ENCODE assay signal across 19 cellular contexts in the genomic region with DNA sequence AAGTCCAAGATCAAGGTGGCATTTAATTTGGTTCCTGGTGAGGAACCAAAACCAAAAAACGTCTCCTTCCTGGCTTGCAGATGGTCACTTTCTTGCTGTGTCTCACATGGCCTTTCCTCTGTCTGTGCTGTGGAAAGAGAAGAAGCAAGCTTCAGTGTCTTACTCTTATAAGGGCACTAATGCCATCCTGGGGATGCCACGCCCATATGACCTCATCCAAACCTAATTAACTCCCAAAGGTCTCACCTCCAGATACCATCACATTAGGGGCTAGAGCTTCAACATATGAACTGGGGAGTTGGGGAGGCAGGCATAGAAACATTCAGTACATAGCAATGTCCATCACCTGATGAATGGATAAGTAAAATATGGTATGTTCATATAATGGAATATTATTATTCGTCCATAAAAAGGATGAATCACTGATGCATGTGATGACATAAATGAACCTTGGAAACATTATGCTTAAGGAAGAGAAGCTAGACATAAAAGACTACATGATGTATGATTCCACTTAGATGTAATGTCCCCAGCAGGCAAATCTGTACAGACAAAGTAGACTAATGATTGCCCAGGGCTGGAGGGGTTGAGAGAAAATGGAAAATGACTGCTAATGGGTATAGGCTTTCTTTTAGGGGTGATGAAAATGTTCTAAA.
DNase-seq lines count a peak whose midpoint lies in the region; ATAC-seq, FAIRE-seq and TF ChIP-seq lines count a peak whose summit lies in the region.
"Had no signal": no experiment of that assay in that cellular context is flagged by ENCODE, and none has a peak within 500 bp of the region (broad histone marks: within the 10 kb centered on the region; RNA-seq: fewer than 3 reads in every experiment).

No MANE protein-coding gene starts in this region.

- intact Hi-C loops in left colon (cut with DNase I, micrococcal nuclease), result no loop called here

- TF ChIP-seq EP300 in tibial nerve (IDR thresholded peaks at IDR 0.05), result no peak

- DNase-seq in HTR-8/SVneo (ENCODE audit: insufficient read length, low spot score) (no peak), epithelial cell of esophagus (ENCODE audit: low read depth) (peak; percentile 23), left colon (no peak), DMS 273 (lab: John Stamatoyannopoulos, UW; ENCODE audit: unreplicated experiment) (no peak), GM19238 (ENCODE audit: insufficient read length, low spot score) (no peak), tibial nerve (ENCODE audit: low spot score in 2 of 2) (no peak)
- no peak for DNase-seq in activated T-cell treated with anti-CD3 and anti-CD28 coated beads, Interleukin-2, amount 50 U/mL, for 1 hour
- DNase-seq: AML-193; Caco-2; CD4-positive, alpha-beta T cell; DMS153; DMS79; GDM1; H9 had no signal

- peak; percentile 69 for ATAC-seq in left colon

- TF ChIP-seq CTCF in epithelial cell of esophagus (IDR thresholded peaks at IDR 0.05; ENCODE audit: insufficient read depth, low read depth, low read length, missing control alignments) (no peak), tibial nerve (IDR thresholded peaks at IDR 0.05) (no peak)

- H3K27ac ChIP-seq in tibial nerve, result no peak overlapping the region
- H3K27ac ChIP-seq: C4-2B had no signal

- H3K27me3 ChIP-seq in tibial nerve, result no peaks in the 10 kb centered on the region

- peaks cover 0 to 26% (median 0%) of the 10 kb centered on the region in 3 donors for H3K36me3 ChIP-seq in tibial nerve

- H3K4me3 ChIP-seq in epithelial cell of esophagus (ENCODE audit: low read length), result no peak overlapping the region
- no peak overlapping the region for H3K4me3 ChIP-seq in tibial nerve

- no peak for TF ChIP-seq POLR2A in tibial nerve (IDR thresholded peaks at IDR 0.05)

- WGBS in tibial nerve, 2 donors, result 90 to 92% methylated on average over 3 of the region's 3 CpGs

- H3K9me3 ChIP-seq in tibial nerve, result no peaks in the 10 kb centered on the region
- H3K9me3 ChIP-seq: Caco-2 had no signal

- no peaks in the 10 kb centered on the region for H3K4me1 ChIP-seq in tibial nerve
- H3K4me1 ChIP-seq: Caco-2 had no signal

- peak; percentile 58 for FAIRE-seq in HTR-8/SVneo (lab: Jason Lieb, UNC)
- FAIRE-seq: A204.1, GM12892, GM18507, H1 had no signal
